In genomic region chrX:104968241-104968640, GRCh38 we compare ENCODE assay signal across 8 cellular contexts.
"Had no signal": no experiment of that assay in that cellular context is flagged by ENCODE, and none has a peak within 500 bp of the region (broad histone marks: within the 10 kb centered on the region; RNA-seq: fewer than 3 reads in every experiment).

No MANE protein-coding gene starts in this region.

- H3K4me1 ChIP-seq: HAP-1 had no signal

- H3K27me3 Mint-ChIP-seq: IgD-negative memory B cell had no signal

- H3K9me3 ChIP-seq: HAP-1 had no signal

- H3K9me3 Mint-ChIP-seq: IgD-negative memory B cell had no signal

- FAIRE-seq: HTR-8/SVneo had no signal

- DNase-seq: GM23248, GOT3, H7, HFFc6 had no signal

- H3K36me3 Mint-ChIP-seq: IgD-negative memory B cell had no signal

- H3K36me3 ChIP-seq: HAP-1 had no signal

- H3K27ac ChIP-seq: GM23248 had no signal

- H3K4me3 ChIP-seq: GM23248, HAP-1 had no signal

- H3K27ac Mint-ChIP-seq: HFFc6, IgD-negative memory B cell had no signal

- H2AFZ ChIP-seq: GM23248 had no signal

- H3K4me3 Mint-ChIP-seq: HFFc6, IgD-negative memory B cell had no signal

- ATAC-seq: HCT116 had no signal

- H3K9ac ChIP-seq: GM23248 had no signal

- H3K4me1 Mint-ChIP-seq: IgD-negative memory B cell had no signal
